In genomic region chr15:74251187-74251811, GRCh38 we compare ENCODE assay signal across 13 cellular contexts. TPM values are rescaled to one million over a fixed set of nuclear protein-coding genes. Genes with fewer than 3 reads are reported as not detected.
DNase-seq lines count a peak whose midpoint lies in the region; ATAC-seq, FAIRE-seq and TF ChIP-seq lines count a peak whose summit lies in the region.
"Had no signal": no experiment of that assay in that cellular context is flagged by ENCODE, and none has a peak within 500 bp of the region (broad histone marks: within the 10 kb centered on the region; RNA-seq: fewer than 3 reads in every experiment).

No MANE protein-coding gene starts in this region.

- FAIRE-seq in A549 (lab: Jason Lieb, UNC), result no peak

- peak; percentile 33 to 52; a peak in 3 of 6 replicates for ATAC-seq in A549
- no peak for ATAC-seq in GM18511 (IDR thresholded peaks at IDR 0.05; ENCODE audit: unreplicated experiment)

- intact Hi-C loops in head of caudate nucleus (cut with DNase I), result no loop called here

- DNase-seq in A549 (ENCODE audit: low read depth in 1 of 2, low spot score in 1 of 2) (no peak), RPMI8226 (peak; percentile 28), head of caudate nucleus (peak in 41 of 42 donors; percentile 55 to 94 (median 72)), occipital lobe (lab: John Stamatoyannopoulos, UW) (peak; percentile 41), NCI-H1436 treated with DMSO at 0.1 percent for 48 hours (lab: John Stamatoyannopoulos, UW) (no peak), SHP77 treated with DMSO at 0.1 percent for 48 hours (lab: John Stamatoyannopoulos, UW) (no peak), OCI-M1 (lab: John Stamatoyannopoulos, UW) (no peak)
- DNase-seq: activated CD8-positive, alpha-beta memory T cell treated with anti-CD3 and anti-CD28 coated beads, Interleukin-2, amount 50 U/mL, for 4 hours; activated naive CD8-positive, alpha-beta T cell treated with anti-CD3 and anti-CD28 coated beads, Interleukin-2, amount 10 ng/mL, durations not matched to agents 7 days and 5 days; effector memory CD4-positive, alpha-beta T cell; foreskin melanocyte had no signal

- no peak for TF ChIP-seq CTCF in A549 (IDR thresholded peaks at IDR 0.05)

- no peaks in the 10 kb centered on the region for H3K9me3 ChIP-seq in A549
- H3K9me3 ChIP-seq: HAP-1 had no signal

- H3K4me2 ChIP-seq in A549, result no peak overlapping the region

- POLR2A ChIA-PET in A549 (lab: Yijun Ruan, JAX), result no interaction called here

- no peak for TF ChIP-seq RAD21 in A549 (conservative IDR thresholded peaks at IDR 0.05 in 1 of 2, IDR thresholded peaks at IDR 0.05 in 1 of 2)

- H3K4me3 ChIP-seq in A549, result no peak overlapping the region
- H3K4me3 ChIP-seq: HAP-1 had no signal

- no CpG with 5 or more reads among the region's 5 CpGs for whole genome bisulfite sequencing in A549 (ENCODE audit: missing lambda C conversion rate)

- peak overlapping the region in 1 of 2 experiments; percentile 11; a peak in 1 of 6 replicates for H3K27ac ChIP-seq in A549

- no peak for TF ChIP-seq POLR2A in A549 (IDR thresholded peaks at IDR 0.05; ENCODE audit: low read length)

- no peak for TF ChIP-seq EP300 in A549 (IDR thresholded peaks at IDR 0.05)

- peaks cover 4% of the 10 kb centered on the region; the same call in 1 of the 3 replicates for H3K4me1 ChIP-seq in A549
- H3K4me1 ChIP-seq: HAP-1 had no signal

- CTCF ChIA-PET in A549 (lab: Yijun Ruan, JAX), result interaction anchor here (0.8 to 3.8 kb wide), 5 partner anchors 14 to 215 kb away, joined by 3 to 10 read pairs (median 3); no protein-coding TSS in a partner anchor

TF ChIP-seq in A549, 52 proteins besides CTCF, POLR2A, EP300 and RAD21:
- TF ChIP-seq PBX3 (IDR thresholded peaks at IDR 0.05) (no peak), USF2 (IDR thresholded peaks at IDR 0.05) (no peak), MAFK (IDR thresholded peaks at IDR 0.05; ENCODE audit: partially characterized antibody) (no peak), BCL3 (IDR thresholded peaks at IDR 0.05) (no peak), CBX2 (IDR thresholded peaks at IDR 0.05; ENCODE audit: borderline replicate concordance, low read depth) (no peak), NPAS2 (CRISPR knock-in tag; IDR thresholded peaks at IDR 0.05; ENCODE audit: borderline replicate concordance) (no peak), RARB (CRISPR knock-in tag; IDR thresholded peaks at IDR 0.05) (no peak), CHD4 (IDR thresholded peaks at IDR 0.05; ENCODE audit: borderline replicate concordance) (no peak), ESRRA (IDR thresholded peaks at IDR 0.05; ENCODE audit: borderline replicate concordance, low read length) (no peak)

RNA-seq across cellular contexts. Expression of gene CCDC33, which starts 15.2 kb away (rescaled TPM):
- polyA plus RNA-seq in A549 (2011; rRNA removed), result 5.4 and 5.9 TPM in 2 replicates
- polyA plus RNA-seq in A549 (2012; cell fraction: cytosol; rRNA removed), result 5.2 and 6.0 TPM in 2 replicates
- polyA plus RNA-seq in A549 (2012; cell fraction: nucleus; rRNA removed), result 5.8 and 6.5 TPM in 2 replicates
- 9.2 to 11.9 TPM (median 10.4 TPM) in 3 replicates for polyA plus RNA-seq in A549 (2017; fragmentation: RNase III; extraction: RNeasy Plus Mini Kit Qiagen cat#74134 plus additional on column Dnase treatment)
- polyA minus RNA-seq in A549 (2011; rRNA and poly(A)+ RNA removed), result 4.5 and 4.6 TPM in 2 replicates
- total RNA-seq in occipital lobe, result not detected

RNA-seq across cellular contexts. Expression of gene STRA6, which starts 48.7 kb away (rescaled TPM):
- 35.0 and 49.8 TPM in 2 replicates for polyA plus RNA-seq in A549 (2011; rRNA removed)
- 31.3 and 39.8 TPM in 2 replicates for polyA plus RNA-seq in A549 (2012; cell fraction: cytosol; rRNA removed)
- 165 and 201 TPM in 2 replicates for polyA plus RNA-seq in A549 (2012; cell fraction: nucleus; rRNA removed)
- 60.6 to 76.4 TPM (median 70.2 TPM) in 3 replicates for polyA plus RNA-seq in A549 (2017; fragmentation: RNase III; extraction: RNeasy Plus Mini Kit Qiagen cat#74134 plus additional on column Dnase treatment)
- 63.6 and 65.0 TPM in 2 replicates for polyA minus RNA-seq in A549 (2011; rRNA and poly(A)+ RNA removed)
- 2.3 TPM for total RNA-seq in occipital lobe
- total RNA-seq: activated naive CD8-positive, alpha-beta T cell treated with anti-CD3 and anti-CD28 coated beads, Interleukin-2, amount 10 ng/mL, durations not matched to agents 7 days and 5 days had no signal

Comparison
In these comparisons a context has a peak if more than half of its experiments do, and no peak if none do; other contexts are left out.
1. DNase-seq: peak in RPMI8226 (single experiment), head of caudate nucleus (41 of 42) and occipital lobe (single experiment); none in A549 (0 of 2), NCI-H1436 treated with DMSO at 0.1 percent for 48 hours (single experiment), SHP77 treated with DMSO at 0.1 percent for 48 hours (single experiment) and OCI-M1 (single experiment).